Comparison of ENCODE assay signal across 8 cellular contexts in the genomic region with DNA sequence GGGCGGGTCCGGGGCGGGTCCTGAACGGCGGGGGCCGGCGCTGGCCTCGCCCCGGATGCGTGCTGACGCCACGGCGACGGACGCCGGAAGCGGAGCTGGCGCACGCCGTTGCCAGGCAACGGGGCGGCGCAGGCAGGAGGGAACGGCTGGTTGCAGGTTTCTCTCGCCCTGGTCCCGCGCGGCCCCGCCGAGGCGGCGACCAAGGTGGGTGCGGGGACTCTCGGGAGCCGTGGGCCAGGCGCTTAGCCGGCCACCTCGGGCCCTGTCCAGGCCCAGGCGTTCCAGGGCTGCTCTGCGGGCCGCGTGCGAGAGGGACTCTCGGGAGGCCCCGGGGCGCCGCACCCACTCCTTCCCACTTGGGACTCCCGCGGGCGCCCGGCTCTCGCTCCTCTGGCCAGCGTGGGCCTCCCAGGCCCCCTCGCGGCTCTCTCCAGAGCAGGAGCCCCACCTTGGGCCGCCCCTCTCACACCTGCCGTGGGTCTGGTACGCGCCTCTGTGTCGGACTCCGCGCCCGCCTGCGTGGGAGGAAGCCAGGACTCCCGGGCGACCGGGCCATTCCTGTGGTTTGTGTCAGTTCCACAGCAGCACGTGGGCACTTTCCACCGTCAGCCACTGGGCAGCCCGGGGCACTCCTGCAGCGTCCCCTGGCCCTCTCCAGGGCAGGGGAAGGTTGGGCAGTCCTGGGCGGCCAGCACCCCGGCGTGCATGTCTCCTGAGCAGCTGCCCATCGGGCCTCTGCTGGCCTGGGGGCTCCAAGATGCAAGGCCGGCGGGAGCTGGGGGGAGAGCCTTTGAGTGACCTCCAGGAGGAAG. TPM values are rescaled to one million over a fixed set of nuclear protein-coding genes. Genes with fewer than 3 reads are reported as not detected.
DNase-seq lines count a peak whose midpoint lies in the region; ATAC-seq and TF ChIP-seq lines count a peak whose summit lies in the region.

A gene (plus strand): TSS at position 114 of the 812 bp plus-strand sequence. CDS start 644 bp downstream, at position 758.

- CTCF ChIA-PET in AG04450 (lab: Charles Lee) = interaction anchor here (0.6 to 3.4 kb wide), 7 partner anchors 10 to 101 kb away, joined by 3 to 15 read pairs (median 3); no protein-coding TSS in a partner anchor

- H3K27me3 ChIP-seq in AG04450 (ENCODE audit: control insufficient read depth, insufficient read depth, low read length) = peaks cover 2% of the 10 kb centered on the region

- DNase-seq in AG04450 (ENCODE audit: low read depth, low spot score) = peak; percentile 70
- peak; percentile 95 for DNase-seq in NCI-H2227 (lab: John Stamatoyannopoulos, UW; ENCODE audit: unreplicated experiment)
- DNase-seq in choroid plexus epithelial cell (ENCODE audit: low read depth) = peak; percentile 91
- peak; percentile 87 to 90 for DNase-seq in left colon
- DNase-seq in stimulated activated CD4-positive, alpha-beta T cell treated with anti-CD3 and anti-CD28 coated beads, Interleukin-1b, Interleukin-23, amount 100 ng/mL, for 24 hours (ENCODE audit: low read depth in 4 of 4, low spot score in 1 of 4) = peak; percentile 61 to 84 (median 74)

- intact Hi-C loops in left colon (cut with DNase I, micrococcal nuclease) = no loop called here

- no peak for TF ChIP-seq CTCF in AG04450 (IDR thresholded peaks at IDR 0.05; ENCODE audit: low read depth, low read length)
- TF ChIP-seq CTCF in choroid plexus epithelial cell (conservative IDR thresholded peaks at IDR 0.05; ENCODE audit: low read depth, low read length) = no peak

- H3K4me3 ChIP-seq in AG04450 (ENCODE audit: low read depth, low read length) (peak within 1 kb of the TSS; percentile 69), choroid plexus epithelial cell (ENCODE audit: low read depth, low read length) (peak within 1 kb of the TSS; percentile 83)

- ATAC-seq in GM18858 (IDR thresholded peaks at IDR 0.05; ENCODE audit: unreplicated experiment) (peak; percentile 82), HG03095 (IDR thresholded peaks at IDR 0.05; ENCODE audit: unreplicated experiment) (peak; percentile 92), left colon (peak; percentile 98)
- peak; percentile 98 for ATAC-seq in activated CD4-positive, CD25-positive, alpha-beta regulatory T cell treated with anti-CD3 and anti-CD28 coated beads, Interleukin-2, amount 50 U/mL, for 24 hours

- H3K27ac ChIP-seq in AG04450 (ENCODE audit: low read depth, low read length) = no peak within 1 kb of the TSS

- peaks cover 3% of the 10 kb centered on the region; the same call in 1 of the 2 replicates for H3K9me3 ChIP-seq in AG04450 (ENCODE audit: control insufficient read depth, insufficient read depth, low read length)

- POLR2A ChIA-PET in AG04450 (lab: Yijun Ruan, JAX) = interaction anchor here (0.6 to 1.3 kb wide), 7 partner anchors 10 to 233 kb away, joined by 3 to 14 read pairs (median 4); a partner anchor contains a TSS

RNA-seq across cellular contexts. Expression of the gene that starts here (rescaled TPM):
- 4.6 and 4.9 TPM in 2 replicates for polyA plus RNA-seq in AG04450 (2011; rRNA removed)
- polyA minus RNA-seq in AG04450 (2011; rRNA and poly(A)+ RNA removed) = 2.4 and 4.2 TPM in 2 replicates
- 1 to 10 TPM; 4.2 to 6.5 TPM for total RNA-seq in left colon
